In the genomic region with DNA sequence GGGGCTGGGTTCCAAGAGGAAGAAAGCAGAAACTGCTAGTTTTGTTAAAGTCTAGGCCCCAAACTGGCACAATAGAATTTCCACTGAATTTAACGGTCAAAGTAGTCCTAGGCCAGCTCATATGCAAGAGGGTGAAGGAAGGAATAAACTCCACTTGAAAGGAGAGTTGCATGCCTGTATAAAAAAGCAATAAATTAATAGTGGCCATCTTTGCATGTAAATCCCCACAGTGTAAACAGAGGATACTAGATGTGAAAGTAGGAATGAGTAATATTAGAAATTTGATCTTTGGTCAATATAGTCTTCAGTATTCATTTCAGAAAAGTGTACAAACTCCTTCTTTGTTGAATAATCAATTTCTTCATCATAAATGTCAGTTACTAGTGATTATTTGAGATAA, we compare ENCODE assay signal across 6 cellular contexts.
"Had no signal": no experiment of that assay in that cellular context is flagged by ENCODE, and none has a peak within 500 bp of the region (broad histone marks: within the 10 kb centered on the region; RNA-seq: fewer than 3 reads in every experiment).

No MANE protein-coding gene starts in this region.

- H3K4me2 ChIP-seq: GM23338 had no signal

- H3K9me3 Mint-ChIP-seq: GM23338, H9 had no signal

- H3K4me3 Mint-ChIP-seq: GM23338, H9 had no signal

- H2AFZ ChIP-seq: GM23338 had no signal

- DNase-seq: H9, HCEC 1CT, IMR-90, KG1 had no signal

- H3K4me3 ChIP-seq: GM23338, K562 had no signal

- H3K27ac Mint-ChIP-seq: GM23338, H9 had no signal

- H3K4me1 Mint-ChIP-seq: GM23338, H9 had no signal

- ATAC-seq: GM23338, K562 had no signal
